Comparison of ENCODE assay signal across 22 cellular contexts in the genomic region with DNA sequence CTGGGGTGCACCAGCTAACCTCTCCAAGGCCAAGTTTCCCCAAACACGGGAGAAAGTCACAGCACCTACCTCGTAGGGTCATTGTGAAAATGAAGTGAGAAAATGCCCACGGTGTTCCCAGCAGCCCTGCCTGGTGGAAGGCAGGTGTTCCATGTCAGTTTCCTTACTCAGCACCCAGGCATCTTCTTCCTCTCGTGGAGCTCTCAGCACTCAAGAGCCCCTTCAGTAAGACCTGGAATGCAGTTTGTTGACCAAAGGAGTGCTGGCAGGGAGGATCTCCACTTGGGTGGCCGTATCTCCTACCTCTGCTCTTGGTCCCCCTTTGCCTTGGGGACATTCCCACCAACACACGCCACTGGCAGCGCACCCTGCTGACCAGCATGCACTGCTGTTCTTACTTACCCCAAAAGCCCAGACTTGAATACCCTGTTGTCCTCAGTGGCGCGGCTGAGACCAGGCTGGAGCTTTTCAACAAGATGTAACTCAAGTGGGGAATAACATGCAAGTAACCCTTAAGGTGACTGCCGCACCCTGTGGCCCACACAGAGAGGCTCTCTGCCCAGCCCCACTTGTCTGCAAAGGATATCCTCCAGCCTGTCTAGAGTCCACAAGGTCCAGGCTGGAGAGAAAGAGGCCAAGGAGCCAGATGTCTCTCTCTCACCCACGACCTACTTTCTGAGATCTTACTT.
"Had no signal": no experiment of that assay in that cellular context is flagged by ENCODE, and none has a peak within 500 bp of the region (broad histone marks: within the 10 kb centered on the region; RNA-seq: fewer than 3 reads in every experiment).

No MANE protein-coding gene starts in this region.

- H3K27me3 ChIP-seq: SJSA1 had no signal

- H3K36me3 ChIP-seq: SJSA1 had no signal

- H3K27ac ChIP-seq: HL-60, KMS-11, SJSA1, SK-N-MC had no signal

- DNase-seq: Kasumi-1, NCI-H1092, NCI-H1105 treated with DMSO at 0.1 percent for 48 hours, NCI-H1417 treated with DMSO at 0.1 percent for 48 hours, NCI-H146, NCI-H187, NCI-H2029, NCI-H2081 treated with DMSO at 0.1 percent for 48 hours, NCI-H2171 treated with DMSO at 0.1 percent for 48 hours, NCI-H345, NCI-H446 treated with DMSO at 0.1 percent for 48 hours, NCI-H510A treated with DMSO at 0.1 percent for 48 hours, NCI-H526, NCI-H748 treated with DMSO at 0.1 percent for 48 hours, Right ventricle myocardium superior, RPMI8226, SIG-M5 had no signal

- H3K4me1 ChIP-seq: SJSA1 had no signal

- H3K4me3 ChIP-seq: K562, SJSA1, SK-N-MC had no signal

- ATAC-seq: K562 had no signal

- H3K9me3 ChIP-seq: SJSA1 had no signal
